Comparison of ENCODE assay signal across 10 cellular contexts in the genomic region with DNA sequence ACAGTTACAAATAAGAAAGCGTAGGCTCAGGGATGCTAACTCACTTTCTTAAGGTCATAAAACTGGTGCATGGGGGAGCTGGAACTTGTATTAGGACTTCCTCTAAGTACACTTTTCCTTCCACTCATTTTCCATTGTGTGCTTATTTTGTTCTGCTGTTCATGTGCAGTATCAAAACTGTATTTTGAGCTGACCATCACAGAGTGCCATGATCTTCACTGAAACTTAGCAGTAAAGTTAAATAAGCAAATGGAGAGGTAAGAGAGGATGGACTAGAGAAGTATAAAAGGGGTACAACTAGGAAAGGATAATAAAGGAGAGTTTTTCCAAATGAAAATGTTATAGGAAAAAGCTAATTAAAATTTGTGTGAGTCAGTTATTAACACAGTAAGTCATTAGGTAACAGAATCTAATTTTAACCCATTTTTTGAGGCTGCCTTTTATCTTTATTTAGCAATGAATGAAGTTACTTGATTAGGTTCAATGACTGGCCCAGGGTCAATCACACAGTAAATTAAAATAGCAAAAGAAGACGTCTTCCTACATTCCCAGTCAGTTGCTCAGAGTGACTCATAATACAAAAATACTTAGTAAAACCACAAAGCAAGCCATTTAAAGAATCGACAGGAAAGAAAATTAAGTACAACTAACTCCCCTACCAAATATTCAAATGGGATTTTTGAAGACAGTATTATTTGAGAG.
DNase-seq lines count a peak whose midpoint lies in the region; ATAC-seq, FAIRE-seq and TF ChIP-seq lines count a peak whose summit lies in the region.
"Had no signal": no experiment of that assay in that cellular context is flagged by ENCODE, and none has a peak within 500 bp of the region (broad histone marks: within the 10 kb centered on the region; RNA-seq: fewer than 3 reads in every experiment).

No MANE protein-coding gene starts in this region.

- no peak overlapping the region for H3K4me3 Mint-ChIP-seq in activated CD8-positive, alpha-beta T cell treated with anti-CD3 and anti-CD28 coated beads for 36 hours
- H3K4me3 Mint-ChIP-seq in nephron progenitor cell = no peak overlapping the region
- no peak overlapping the region for H3K4me3 Mint-ChIP-seq in WTC11

- peak overlapping the region; percentile 27 for H3K27ac Mint-ChIP-seq in activated CD8-positive, alpha-beta T cell treated with anti-CD3 and anti-CD28 coated beads for 36 hours
- H3K27ac Mint-ChIP-seq in nephron progenitor cell (no peak overlapping the region), WTC11 (no peak overlapping the region)
- H3K27ac Mint-ChIP-seq: progenitor cell of endocrine pancreas had no signal

- intact Hi-C loops in activated CD8-positive, alpha-beta T cell treated with anti-CD3 and anti-CD28 coated beads for 36 hours (cut with micrococcal nuclease) = no loop called here

- DNase-seq in AG09319 (ENCODE audit: extremely low read depth, low read depth) (peak; percentile 49), HTR-8/SVneo (ENCODE audit: insufficient read length, low spot score) (peak; percentile 27), iris pigment epithelial cell (ENCODE audit: low read depth) (peak; percentile 94), nephron progenitor cell (no peak), WTC11 (ENCODE audit: low spot score) (no peak), germinal center (ENCODE audit: low spot score) (no peak)
- no peak for DNase-seq in activated CD8-positive, alpha-beta T cell treated with anti-CD3 and anti-CD28 coated beads for 36 hours
- DNase-seq in stimulated activated naive CD4-positive, alpha-beta T cell treated with Interleukin-2 at 50 U/mL for 16 hours (lab: John Stamatoyannopoulos, UW) = no peak
- DNase-seq: heart left ventricle had no signal

- TF ChIP-seq CTCF in AG09319 (IDR thresholded peaks at IDR 0.05; ENCODE audit: low read depth, low read length) (no peak), nephron progenitor cell (IDR thresholded peaks at IDR 0.05) (no peak), WTC11 (IDR thresholded peaks at IDR 0.05) (no peak)
- TF ChIP-seq CTCF in activated CD8-positive, alpha-beta T cell treated with anti-CD3 and anti-CD28 coated beads for 36 hours (IDR thresholded peaks at IDR 0.05) = no peak

- peaks cover 1% of the 10 kb centered on the region for H3K36me3 Mint-ChIP-seq in activated CD8-positive, alpha-beta T cell treated with anti-CD3 and anti-CD28 coated beads for 36 hours (ENCODE audit: low read depth)
- H3K36me3 Mint-ChIP-seq in nephron progenitor cell (ENCODE audit: low read depth) (no peaks in the 10 kb centered on the region), WTC11 (no peaks in the 10 kb centered on the region)

- H3K27me3 Mint-ChIP-seq in activated CD8-positive, alpha-beta T cell treated with anti-CD3 and anti-CD28 coated beads for 36 hours = no peaks in the 10 kb centered on the region
- H3K27me3 Mint-ChIP-seq in nephron progenitor cell (ENCODE audit: low read depth, poor library complexity) (no peaks in the 10 kb centered on the region), WTC11 (ENCODE audit: low read depth) (no peaks in the 10 kb centered on the region)
- H3K27me3 Mint-ChIP-seq: progenitor cell of endocrine pancreas had no signal

- H3K9me3 Mint-ChIP-seq in activated CD8-positive, alpha-beta T cell treated with anti-CD3 and anti-CD28 coated beads for 36 hours = peaks cover under 1% of the 10 kb centered on the region
- H3K9me3 Mint-ChIP-seq in nephron progenitor cell (peaks cover 6% of the 10 kb centered on the region), WTC11 (no peaks in the 10 kb centered on the region)

- ATAC-seq in activated CD8-positive, alpha-beta T cell treated with anti-CD3 and anti-CD28 coated beads for 36 hours = peak; percentile 58
- no peak for ATAC-seq in WTC11

- CTCF ChIA-PET in activated CD8-positive, alpha-beta T cell treated with anti-CD3 and anti-CD28 coated beads for 36 hours (lab: Charles Lee) = interaction anchor here (1.2 to 1.5 kb wide), 2 partner anchors 16 to 145 kb away, joined by 4 read pairs; no protein-coding TSS in a partner anchor
- CTCF ChIA-PET in WTC11 (lab: Charles Lee) = interaction anchor here (1.8 kb wide), 1 partner anchor 145 kb away, joined by 4 read pairs; no protein-coding TSS in a partner anchor

- no peak for FAIRE-seq in HTR-8/SVneo (lab: Jason Lieb, UNC)

- POLR2A ChIA-PET in activated CD8-positive, alpha-beta T cell treated with anti-CD3 and anti-CD28 coated beads for 36 hours (lab: Charles Lee) = no interaction called here
- POLR2A ChIA-PET in WTC11 (lab: Charles Lee) = no interaction called here

- H3K4me1 Mint-ChIP-seq in activated CD8-positive, alpha-beta T cell treated with anti-CD3 and anti-CD28 coated beads for 36 hours (ENCODE audit: low read depth) = peaks cover 21% of the 10 kb centered on the region
- H3K4me1 Mint-ChIP-seq in nephron progenitor cell (no peaks in the 10 kb centered on the region), WTC11 (peaks cover 8% of the 10 kb centered on the region)

TF ChIP-seq in WTC11, 78 proteins besides CTCF, POLR2A, EP300 and RAD21:
- TF ChIP-seq, protein P1, sequence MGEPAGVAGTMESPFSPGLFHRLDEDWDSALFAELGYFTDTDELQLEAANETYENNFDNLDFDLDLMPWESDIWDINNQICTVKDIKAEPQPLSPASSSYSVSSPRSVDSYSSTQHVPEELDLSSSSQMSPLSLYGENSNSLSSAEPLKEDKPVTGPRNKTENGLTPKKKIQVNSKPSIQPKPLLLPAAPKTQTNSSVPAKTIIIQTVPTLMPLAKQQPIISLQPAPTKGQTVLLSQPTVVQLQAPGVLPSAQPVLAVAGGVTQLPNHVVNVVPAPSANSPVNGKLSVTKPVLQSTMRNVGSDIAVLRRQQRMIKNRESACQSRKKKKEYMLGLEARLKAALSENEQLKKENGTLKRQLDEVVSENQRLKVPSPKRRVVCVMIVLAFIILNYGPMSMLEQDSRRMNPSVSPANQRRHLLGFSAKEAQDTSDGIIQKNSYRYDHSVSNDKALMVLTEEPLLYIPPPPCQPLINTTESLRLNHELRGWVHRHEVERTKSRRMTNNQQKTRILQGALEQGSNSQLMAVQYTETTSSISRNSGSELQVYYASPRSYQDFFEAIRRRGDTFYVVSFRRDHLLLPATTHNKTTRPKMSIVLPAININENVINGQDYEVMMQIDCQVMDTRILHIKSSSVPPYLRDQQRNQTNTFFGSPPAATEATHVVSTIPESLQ (CRISPR knock-in tag; IDR thresholded peaks at IDR 0.05) = no peak
- no peak for TF ChIP-seq NR1H2 (CRISPR knock-in tag; IDR thresholded peaks at IDR 0.05)
- TF ChIP-seq RORB (CRISPR knock-in tag; IDR thresholded peaks at IDR 0.05) = no peak
- TF ChIP-seq NFE2L1 (CRISPR knock-in tag; IDR thresholded peaks at IDR 0.05) = no peak

Comparison
In these comparisons a context has a peak if more than half of its experiments do, and no peak if none do; other contexts are left out.
1. DNase-seq: peak in AG09319 (single experiment), HTR-8/SVneo (single experiment) and iris pigment epithelial cell (single experiment); none in activated CD8-positive, alpha-beta T cell treated with anti-CD3 and anti-CD28 coated beads for 36 hours (single experiment), nephron progenitor cell (single experiment), stimulated activated naive CD4-positive, alpha-beta T cell treated with Interleukin-2 at 50 U/mL for 16 hours (single experiment), WTC11 (single experiment) and germinal center (single experiment).